Comparison of ENCODE assay signal across 8 cellular contexts in the genomic region with DNA sequence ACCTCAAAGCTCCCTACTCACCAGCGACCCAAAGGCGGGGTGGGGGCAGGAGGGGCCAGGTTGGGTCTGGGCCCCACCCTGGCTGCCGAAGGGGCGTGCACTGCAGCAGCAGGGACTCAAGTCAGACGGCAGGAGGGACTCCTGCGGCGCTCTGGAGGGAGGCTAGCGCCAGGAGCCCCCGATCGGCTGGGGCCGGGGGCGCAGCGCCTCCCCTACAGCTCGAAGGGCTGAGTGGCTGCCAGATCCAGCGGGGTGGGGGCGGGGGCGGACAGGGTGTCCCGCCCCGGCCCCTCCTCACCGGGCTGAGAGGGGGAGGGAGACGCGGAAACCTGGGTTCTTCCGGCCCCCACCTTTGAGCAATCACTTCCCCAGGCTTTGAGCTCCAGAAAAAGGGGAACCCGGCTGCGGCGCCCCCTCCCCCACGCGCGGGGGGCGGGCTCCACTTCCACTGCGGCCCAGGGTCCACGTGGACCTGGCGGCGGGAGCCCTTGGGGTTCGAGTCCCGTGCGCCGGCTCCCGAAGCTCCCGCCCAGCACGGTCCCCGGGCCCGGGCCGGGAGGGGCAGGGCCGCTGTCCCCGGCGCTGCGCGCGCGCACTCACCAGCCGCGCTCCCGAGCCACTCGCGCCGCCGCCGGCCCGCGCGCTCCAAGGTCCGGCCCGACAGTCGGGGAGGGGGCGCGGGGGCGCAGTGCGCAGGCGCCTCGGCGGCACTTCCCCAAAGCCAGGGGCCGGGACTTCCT. TPM values are rescaled to one million over a fixed set of nuclear protein-coding genes. Genes with fewer than 3 reads are reported as not detected.
DNase-seq lines count a peak whose midpoint lies in the region; ATAC-seq and TF ChIP-seq lines count a peak whose summit lies in the region.

TSS of gene RGS19 (minus strand) at position 246 of the 740 bp plus-strand sequence. CDS start 2,632 bp downstream, outside the sequence.

- POLR2A ChIA-PET in CD4-positive, alpha-beta memory T cell (lab: Charles Lee; ENCODE audit: partially characterized antibody) = interaction anchor here (0.9 to 3.5 kb wide), 15 partner anchors 9 to 1075 kb away, joined by 3 to 29 read pairs (median 7); partner anchors contain the start of genes LIME1, PCMTD2, PPDPF and PRPF6

- H3F3A ChIP-seq in SU-DHL-6 (ENCODE audit: insufficient read depth) = peaks cover 36% of the 10 kb centered on the region

- H3K9ac ChIP-seq in SU-DHL-6 (ENCODE audit: low read length) (peak within 1 kb of the TSS; percentile 91), parathyroid adenoma (peak within 1 kb of the TSS; percentile 67)

- no peaks in the 10 kb centered on the region for H3K27me3 Mint-ChIP-seq in CD4-positive, alpha-beta memory T cell

- H3K36me3 ChIP-seq in CD4-positive, alpha-beta memory T cell (ENCODE audit: insufficient read depth, low read length) = peaks cover 13% of the 10 kb centered on the region
- no peaks in the 10 kb centered on the region for H3K36me3 ChIP-seq in SU-DHL-6 (ENCODE audit: low read length)
- H3K36me3 ChIP-seq in cardiac muscle cell = no peaks in the 10 kb centered on the region
- no peaks in the 10 kb centered on the region for H3K36me3 ChIP-seq in parathyroid adenoma (ENCODE audit: control insufficient read depth, insufficient read depth, low read length)

- peak within 1 kb of the TSS; percentile 86 to 95 (median 90) for H3K4me3 Mint-ChIP-seq in CD4-positive, alpha-beta memory T cell

- ATAC-seq in GM19452 (IDR thresholded peaks at IDR 0.05; ENCODE audit: unreplicated experiment) (peak; percentile 37), HG03095 (IDR thresholded peaks at IDR 0.05; ENCODE audit: unreplicated experiment) (no peak)

- H2AFZ ChIP-seq in SU-DHL-6 (ENCODE audit: low read depth, low read length, severe bottlenecking) (peak within 1 kb of the TSS; percentile 43), parathyroid adenoma (peak within 1 kb of the TSS; percentile 86)

- peaks cover 0 to 19% of the 10 kb centered on the region in 2 donors for H3K36me3 Mint-ChIP-seq in CD4-positive, alpha-beta memory T cell

- peaks cover 47% of the 10 kb centered on the region for H3K4me1 ChIP-seq in CD4-positive, alpha-beta memory T cell (ENCODE audit: insufficient read depth, low read length)
- H3K4me1 ChIP-seq in cardiac muscle cell (ENCODE audit: low read depth) = peaks cover 17% of the 10 kb centered on the region
- H3K4me1 ChIP-seq in parathyroid adenoma = peaks cover 24% of the 10 kb centered on the region

- H3K4me1 Mint-ChIP-seq in CD4-positive, alpha-beta memory T cell = peaks cover 10 to 61% (median 34%) of the 10 kb centered on the region in 4 donors

- H4K20me1 ChIP-seq in SU-DHL-6 (ENCODE audit: low read depth, low read length) = no peaks in the 10 kb centered on the region

- H3K9me2 ChIP-seq in SU-DHL-6 (replicated peaks; ENCODE audit: insufficient read depth, low read length) = no peaks in the 10 kb centered on the region

- no peaks in the 10 kb centered on the region for H3K9me3 ChIP-seq in CD4-positive, alpha-beta memory T cell (ENCODE audit: control insufficient read depth in 1 of 2, low read length in 2 of 2)
- H3K9me3 ChIP-seq in SU-DHL-6 (ENCODE audit: insufficient read depth, low read length) = no peaks in the 10 kb centered on the region
- no peaks in the 10 kb centered on the region for H3K9me3 ChIP-seq in cardiac muscle cell (ENCODE audit: low read depth)
- H3K9me3 ChIP-seq in parathyroid adenoma (ENCODE audit: control insufficient read depth, low read length) = no peaks in the 10 kb centered on the region

- H3K9me3 Mint-ChIP-seq in CD4-positive, alpha-beta memory T cell = no peaks in the 10 kb centered on the region

- peak within 1 kb of the TSS; percentile 73 to 97 for H3K4me3 ChIP-seq in CD4-positive, alpha-beta memory T cell (ENCODE audit: low read length in 2 of 2)
- peak within 1 kb of the TSS; percentile 77 for H3K4me3 ChIP-seq in Jurkat, Clone E6-1 (ENCODE audit: low read length)
- peak within 1 kb of the TSS; percentile 68 for H3K4me3 ChIP-seq in SU-DHL-6 (ENCODE audit: insufficient read depth, low read length, poor library complexity, severe bottlenecking)
- peak within 1 kb of the TSS; percentile 82 for H3K4me3 ChIP-seq in cardiac muscle cell
- H3K4me3 ChIP-seq in parathyroid adenoma (ENCODE audit: low read depth, low read length) = peak within 1 kb of the TSS; percentile 73

- TF ChIP-seq CTCF in SU-DHL-6 (IDR thresholded peaks at IDR 0.05; ENCODE audit: insufficient read depth, low read length, poor library complexity, severe bottlenecking) (no peak), cardiac muscle cell (IDR thresholded peaks at IDR 0.05; ENCODE audit: low read depth, low read length) (no peak), parathyroid adenoma (IDR thresholded peaks at IDR 0.05) (no peak)

- H3K4me2 ChIP-seq in SU-DHL-6 (ENCODE audit: low read depth, low read length, poor library complexity, severe bottlenecking) (peak within 1 kb of the TSS; percentile 87), parathyroid adenoma (ENCODE audit: low read length) (peak within 1 kb of the TSS; percentile 96)

- peak within 1 kb of the TSS; percentile 74 for H3K27ac ChIP-seq in CD4-positive, alpha-beta memory T cell (ENCODE audit: low read depth, low read length)
- H3K27ac ChIP-seq in SU-DHL-6 (ENCODE audit: low read depth, low read length) (peak within 1 kb of the TSS; percentile 95), adipose tissue (ENCODE audit: low read depth, low read length) (peak within 1 kb of the TSS; percentile 52), cardiac muscle cell (no peak within 1 kb of the TSS), parathyroid adenoma (peak within 1 kb of the TSS; percentile 33)

- H3K27ac Mint-ChIP-seq in CD4-positive, alpha-beta memory T cell = peak within 1 kb of the TSS; percentile 83 to 93 (median 92)

- intact Hi-C loops in CD4-positive, alpha-beta memory T cell (cut with micrococcal nuclease) = loop anchor here (2.0 kb wide), 1 partner anchor 175 kb away; the partner anchor contains the start of gene PCMTD2

- no peaks in the 10 kb centered on the region for H3K79me2 ChIP-seq in SU-DHL-6 (ENCODE audit: insufficient read depth, low read length)
- no peaks in the 10 kb centered on the region for H3K79me2 ChIP-seq in parathyroid adenoma

- CTCF ChIA-PET in CD4-positive, alpha-beta memory T cell (lab: Charles Lee; ENCODE audit: partially characterized antibody) = interaction anchor here (0.7 to 2.2 kb wide), 7 partner anchors 10 to 177 kb away, joined by 3 to 7 read pairs (median 4); no protein-coding TSS in a partner anchor

- peak; percentile 64 to 80 (median 67) for DNase-seq in CD4-positive, alpha-beta memory T cell
- DNase-seq in Jurkat, Clone E6-1 (ENCODE audit: low read depth, low spot score) = peak; percentile 37
- peak; percentile 74 to 86 for DNase-seq in cardiac muscle cell (ENCODE audit: low read depth in 1 of 2, low spot score in 1 of 2)

- WGBS in adipose tissue, 3 donors = 0 to 1% (median 1%) methylated on average over 49 to 73 of the region's 73 CpGs

- no peaks in the 10 kb centered on the region for H3K27me3 ChIP-seq in CD4-positive, alpha-beta memory T cell (ENCODE audit: insufficient read depth, low read length)
- H3K27me3 ChIP-seq in SU-DHL-6 (ENCODE audit: low read length) = no peaks in the 10 kb centered on the region
- peaks cover 9% of the 10 kb centered on the region for H3K27me3 ChIP-seq in cardiac muscle cell
- H3K27me3 ChIP-seq in parathyroid adenoma (ENCODE audit: control insufficient read depth, insufficient read depth, low read length) = no peaks in the 10 kb centered on the region

RNA-seq across cellular contexts. Expression of gene RGS19, which starts in this region (rescaled TPM):
- 10 to 100 TPM; 35.0 to 35.6 TPM for total RNA-seq in CD4-positive, alpha-beta memory T cell
- 100 to 1,000 TPM; 112 to 116 TPM for polyA plus RNA-seq in CD4-positive, alpha-beta memory T cell
- 35.4 TPM for polyA plus RNA-seq in Jurkat, Clone E6-1 (2012; ENCODE audit: insufficient read depth, insufficient read length)
- 10 to 100 TPM in 2 of 3 donors, 1 to 10 TPM in 1; 4.9 to 19.9 (median 19.2) TPM for polyA plus RNA-seq in adipose tissue
- 12.3 and 14.1 TPM in 2 replicates for total RNA-seq in cardiac muscle cell
- 9.0 and 12.9 TPM in 2 replicates for polyA plus RNA-seq in cardiac muscle cell
